Comparison of ENCODE assay signal across 1 cellular context in the genomic region with DNA sequence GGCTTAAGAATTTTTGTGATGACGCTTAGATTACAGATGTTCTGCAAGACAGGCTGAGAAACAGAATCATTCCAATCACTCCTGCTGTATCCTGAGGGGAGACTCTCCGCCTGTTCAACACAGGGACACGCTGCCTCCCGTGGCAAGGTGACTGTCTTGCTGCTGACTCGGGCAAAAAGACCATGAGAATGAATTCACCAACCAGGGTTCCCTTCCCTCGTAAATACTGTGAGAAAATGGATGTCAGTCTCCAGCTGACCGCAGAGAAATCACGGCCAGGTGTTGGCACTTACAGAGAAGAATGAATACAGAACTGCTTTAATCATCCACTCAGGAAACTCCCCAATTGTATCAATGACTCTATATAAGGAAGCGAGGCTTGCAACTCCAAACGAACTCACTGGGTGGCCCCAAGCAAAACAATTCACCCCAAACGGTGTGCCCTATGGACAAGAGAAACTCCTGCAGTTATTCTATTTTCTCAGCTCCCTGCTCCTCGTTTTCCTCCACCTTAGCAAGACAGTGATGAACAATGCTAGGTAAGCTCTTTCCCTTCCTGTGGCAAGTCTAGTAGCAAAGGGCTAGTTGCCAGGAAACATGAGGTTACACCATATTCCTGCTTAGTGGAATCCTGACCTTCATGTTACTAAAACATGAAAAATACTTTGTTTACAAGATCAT.
TF ChIP-seq lines count a peak whose summit lies in the region.

No MANE protein-coding gene starts in this region.

TF ChIP-seq in GM12878, 131 proteins besides CTCF, POLR2A, EP300 and RAD21 (continued from another document and continues in another):
- TF ChIP-seq, protein P1, sequence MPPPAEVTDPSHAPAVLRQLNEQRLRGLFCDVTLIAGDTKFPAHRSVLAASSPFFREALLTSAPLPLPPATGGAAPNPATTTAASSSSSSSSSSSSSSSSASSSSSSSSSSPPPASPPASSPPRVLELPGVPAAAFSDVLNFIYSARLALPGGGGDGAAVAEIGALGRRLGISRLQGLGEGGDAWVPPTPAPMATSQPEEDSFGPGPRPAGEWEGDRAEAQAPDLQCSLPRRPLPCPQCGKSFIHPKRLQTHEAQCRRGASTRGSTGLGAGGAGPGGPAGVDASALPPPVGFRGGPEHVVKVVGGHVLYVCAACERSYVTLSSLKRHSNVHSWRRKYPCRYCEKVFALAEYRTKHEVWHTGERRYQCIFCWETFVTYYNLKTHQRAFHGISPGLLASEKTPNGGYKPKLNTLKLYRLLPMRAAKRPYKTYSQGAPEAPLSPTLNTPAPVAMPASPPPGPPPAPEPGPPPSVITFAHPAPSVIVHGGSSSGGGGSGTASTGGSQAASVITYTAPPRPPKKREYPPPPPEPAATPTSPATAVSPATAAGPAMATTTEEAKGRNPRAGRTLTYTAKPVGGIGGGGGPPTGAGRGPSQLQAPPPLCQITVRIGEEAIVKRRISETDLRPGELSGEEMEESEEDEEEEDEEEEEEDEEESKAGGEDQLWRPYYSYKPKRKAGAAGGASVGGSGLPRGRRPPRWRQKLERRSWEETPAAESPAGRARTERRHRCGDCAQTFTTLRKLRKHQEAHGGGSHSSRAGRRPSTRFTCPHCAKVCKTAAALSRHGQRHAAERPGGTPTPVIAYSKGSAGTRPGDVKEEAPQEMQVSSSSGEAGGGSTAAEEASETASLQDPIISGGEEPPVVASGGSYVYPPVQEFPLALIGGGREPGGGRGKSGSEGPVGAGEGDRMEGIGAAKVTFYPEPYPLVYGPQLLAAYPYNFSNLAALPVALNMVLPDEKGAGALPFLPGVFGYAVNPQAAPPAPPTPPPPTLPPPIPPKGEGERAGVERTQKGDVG (CRISPR knock-in tag; IDR thresholded peaks at IDR 0.05) = no peak
- TF ChIP-seq KAT2A (conservative IDR thresholded peaks at IDR 0.05; ENCODE audit: control insufficient read depth, low read depth, low read length) = no peak
- TF ChIP-seq STAT3 (IDR thresholded peaks at IDR 0.05; ENCODE audit: low read depth, low read length) = 0 out of 2 replicates have a peak, but pooled peaks have one; percentile 49
- no peak for TF ChIP-seq NFYA (IDR thresholded peaks at IDR 0.05; ENCODE audit: borderline replicate concordance, low read depth, low read length)
- TF ChIP-seq, protein P2, sequence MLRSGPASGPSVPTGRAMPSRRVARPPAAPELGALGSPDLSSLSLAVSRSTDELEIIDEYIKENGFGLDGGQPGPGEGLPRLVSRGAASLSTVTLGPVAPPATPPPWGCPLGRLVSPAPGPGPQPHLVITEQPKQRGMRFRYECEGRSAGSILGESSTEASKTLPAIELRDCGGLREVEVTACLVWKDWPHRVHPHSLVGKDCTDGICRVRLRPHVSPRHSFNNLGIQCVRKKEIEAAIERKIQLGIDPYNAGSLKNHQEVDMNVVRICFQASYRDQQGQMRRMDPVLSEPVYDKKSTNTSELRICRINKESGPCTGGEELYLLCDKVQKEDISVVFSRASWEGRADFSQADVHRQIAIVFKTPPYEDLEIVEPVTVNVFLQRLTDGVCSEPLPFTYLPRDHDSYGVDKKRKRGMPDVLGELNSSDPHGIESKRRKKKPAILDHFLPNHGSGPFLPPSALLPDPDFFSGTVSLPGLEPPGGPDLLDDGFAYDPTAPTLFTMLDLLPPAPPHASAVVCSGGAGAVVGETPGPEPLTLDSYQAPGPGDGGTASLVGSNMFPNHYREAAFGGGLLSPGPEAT (IDR thresholded peaks at IDR 0.05; ENCODE audit: low read depth) = peak; percentile 86
- peak; percentile 18; the same call in 1 of the 2 replicates for TF ChIP-seq SMARCA5 (IDR thresholded peaks at IDR 0.05)
- no peak for TF ChIP-seq RB1 (IDR thresholded peaks at IDR 0.05; ENCODE audit: borderline replicate concordance)
- TF ChIP-seq NFXL1 (IDR thresholded peaks at IDR 0.05; ENCODE audit: borderline replicate concordance) = no peak
- TF ChIP-seq, protein P3, sequence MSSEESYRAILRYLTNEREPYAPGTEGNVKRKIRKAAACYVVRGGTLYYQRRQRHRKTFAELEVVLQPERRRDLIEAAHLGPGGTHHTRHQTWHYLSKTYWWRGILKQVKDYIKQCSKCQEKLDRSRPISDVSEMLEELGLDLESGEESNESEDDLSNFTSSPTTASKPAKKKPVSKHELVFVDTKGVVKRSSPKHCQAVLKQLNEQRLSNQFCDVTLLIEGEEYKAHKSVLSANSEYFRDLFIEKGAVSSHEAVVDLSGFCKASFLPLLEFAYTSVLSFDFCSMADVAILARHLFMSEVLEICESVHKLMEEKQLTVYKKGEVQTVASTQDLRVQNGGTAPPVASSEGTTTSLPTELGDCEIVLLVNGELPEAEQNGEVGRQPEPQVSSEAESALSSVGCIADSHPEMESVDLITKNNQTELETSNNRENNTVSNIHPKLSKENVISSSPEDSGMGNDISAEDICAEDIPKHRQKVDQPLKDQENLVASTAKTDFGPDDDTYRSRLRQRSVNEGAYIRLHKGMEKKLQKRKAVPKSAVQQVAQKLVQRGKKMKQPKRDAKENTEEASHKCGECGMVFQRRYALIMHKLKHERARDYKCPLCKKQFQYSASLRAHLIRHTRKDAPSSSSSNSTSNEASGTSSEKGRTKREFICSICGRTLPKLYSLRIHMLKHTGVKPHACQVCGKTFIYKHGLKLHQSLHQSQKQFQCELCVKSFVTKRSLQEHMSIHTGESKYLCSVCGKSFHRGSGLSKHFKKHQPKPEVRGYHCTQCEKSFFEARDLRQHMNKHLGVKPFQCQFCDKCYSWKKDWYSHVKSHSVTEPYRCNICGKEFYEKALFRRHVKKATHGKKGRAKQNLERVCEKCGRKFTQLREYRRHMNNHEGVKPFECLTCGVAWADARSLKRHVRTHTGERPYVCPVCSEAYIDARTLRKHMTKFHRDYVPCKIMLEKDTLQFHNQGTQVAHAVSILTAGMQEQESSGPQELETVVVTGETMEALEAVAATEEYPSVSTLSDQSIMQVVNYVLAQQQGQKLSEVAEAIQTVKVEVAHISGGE (CRISPR knock-in tag; IDR thresholded peaks at IDR 0.05) = no peak
- TF ChIP-seq DPF2 (IDR thresholded peaks at IDR 0.05) = 0 out of 2 replicates have a peak, but pooled peaks have one; percentile 45
- TF ChIP-seq SRF (IDR thresholded peaks at IDR 0.05; ENCODE audit: low read depth in 2 of 2, low read length in 2 of 2) = 0 out of 4 replicates have a peak, but pooled peaks of 1 of the 2 experiments have one; percentile 16
- no peak for TF ChIP-seq ASH2L (IDR thresholded peaks at IDR 0.05; ENCODE audit: borderline replicate concordance, low read depth)
- 0 out of 2 replicates have a peak, but pooled peaks have one; percentile 23 for TF ChIP-seq TBL1XR1 (IDR thresholded peaks at IDR 0.05; ENCODE audit: low read depth, low read length)
- TF ChIP-seq, protein P4, sequence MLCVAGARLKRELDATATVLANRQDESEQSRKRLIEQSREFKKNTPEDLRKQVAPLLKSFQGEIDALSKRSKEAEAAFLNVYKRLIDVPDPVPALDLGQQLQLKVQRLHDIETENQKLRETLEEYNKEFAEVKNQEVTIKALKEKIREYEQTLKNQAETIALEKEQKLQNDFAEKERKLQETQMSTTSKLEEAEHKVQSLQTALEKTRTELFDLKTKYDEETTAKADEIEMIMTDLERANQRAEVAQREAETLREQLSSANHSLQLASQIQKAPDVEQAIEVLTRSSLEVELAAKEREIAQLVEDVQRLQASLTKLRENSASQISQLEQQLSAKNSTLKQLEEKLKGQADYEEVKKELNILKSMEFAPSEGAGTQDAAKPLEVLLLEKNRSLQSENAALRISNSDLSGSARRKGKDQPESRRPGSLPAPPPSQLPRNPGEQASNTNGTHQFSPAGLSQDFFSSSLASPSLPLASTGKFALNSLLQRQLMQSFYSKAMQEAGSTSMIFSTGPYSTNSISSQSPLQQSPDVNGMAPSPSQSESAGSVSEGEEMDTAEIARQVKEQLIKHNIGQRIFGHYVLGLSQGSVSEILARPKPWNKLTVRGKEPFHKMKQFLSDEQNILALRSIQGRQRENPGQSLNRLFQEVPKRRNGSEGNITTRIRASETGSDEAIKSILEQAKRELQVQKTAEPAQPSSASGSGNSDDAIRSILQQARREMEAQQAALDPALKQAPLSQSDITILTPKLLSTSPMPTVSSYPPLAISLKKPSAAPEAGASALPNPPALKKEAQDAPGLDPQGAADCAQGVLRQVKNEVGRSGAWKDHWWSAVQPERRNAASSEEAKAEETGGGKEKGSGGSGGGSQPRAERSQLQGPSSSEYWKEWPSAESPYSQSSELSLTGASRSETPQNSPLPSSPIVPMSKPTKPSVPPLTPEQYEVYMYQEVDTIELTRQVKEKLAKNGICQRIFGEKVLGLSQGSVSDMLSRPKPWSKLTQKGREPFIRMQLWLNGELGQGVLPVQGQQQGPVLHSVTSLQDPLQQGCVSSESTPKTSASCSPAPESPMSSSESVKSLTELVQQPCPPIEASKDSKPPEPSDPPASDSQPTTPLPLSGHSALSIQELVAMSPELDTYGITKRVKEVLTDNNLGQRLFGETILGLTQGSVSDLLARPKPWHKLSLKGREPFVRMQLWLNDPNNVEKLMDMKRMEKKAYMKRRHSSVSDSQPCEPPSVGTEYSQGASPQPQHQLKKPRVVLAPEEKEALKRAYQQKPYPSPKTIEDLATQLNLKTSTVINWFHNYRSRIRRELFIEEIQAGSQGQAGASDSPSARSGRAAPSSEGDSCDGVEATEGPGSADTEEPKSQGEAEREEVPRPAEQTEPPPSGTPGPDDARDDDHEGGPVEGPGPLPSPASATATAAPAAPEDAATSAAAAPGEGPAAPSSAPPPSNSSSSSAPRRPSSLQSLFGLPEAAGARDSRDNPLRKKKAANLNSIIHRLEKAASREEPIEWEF (IDR thresholded peaks at IDR 0.05; ENCODE audit: insufficient replicate concordance, low read depth, low read length) = peak; percentile 70
- TF ChIP-seq SUZ12 (IDR thresholded peaks at IDR 0.05; ENCODE audit: unreplicated experiment) = no peak
- no peak for TF ChIP-seq RBBP5 (conservative IDR thresholded peaks at IDR 0.05)
- TF ChIP-seq, protein P5, sequence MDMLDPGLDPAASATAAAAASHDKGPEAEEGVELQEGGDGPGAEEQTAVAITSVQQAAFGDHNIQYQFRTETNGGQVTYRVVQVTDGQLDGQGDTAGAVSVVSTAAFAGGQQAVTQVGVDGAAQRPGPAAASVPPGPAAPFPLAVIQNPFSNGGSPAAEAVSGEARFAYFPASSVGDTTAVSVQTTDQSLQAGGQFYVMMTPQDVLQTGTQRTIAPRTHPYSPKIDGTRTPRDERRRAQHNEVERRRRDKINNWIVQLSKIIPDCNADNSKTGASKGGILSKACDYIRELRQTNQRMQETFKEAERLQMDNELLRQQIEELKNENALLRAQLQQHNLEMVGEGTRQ (IDR thresholded peaks at IDR 0.05; ENCODE audit: borderline replicate concordance, low read depth, low read length) = no peak
- no peak for TF ChIP-seq HDAC2 (IDR thresholded peaks at IDR 0.05)
- 0 out of 2 replicates have a peak, but pooled peaks have one; percentile 34 for TF ChIP-seq MXI1 (IDR thresholded peaks at IDR 0.05; ENCODE audit: low read depth, low read length)
- no peak for TF ChIP-seq GABPA (IDR thresholded peaks at IDR 0.05; ENCODE audit: low read depth)
- TF ChIP-seq YY1 (IDR thresholded peaks at IDR 0.05; ENCODE audit: low read depth, low read length) = peak; percentile 56; the same call in 1 of the 2 replicates
- peak; percentile 26; the same call in 1 of the 2 replicates for TF ChIP-seq ATF7 (IDR thresholded peaks at IDR 0.05; ENCODE audit: low read depth)
- TF ChIP-seq, protein P6, sequence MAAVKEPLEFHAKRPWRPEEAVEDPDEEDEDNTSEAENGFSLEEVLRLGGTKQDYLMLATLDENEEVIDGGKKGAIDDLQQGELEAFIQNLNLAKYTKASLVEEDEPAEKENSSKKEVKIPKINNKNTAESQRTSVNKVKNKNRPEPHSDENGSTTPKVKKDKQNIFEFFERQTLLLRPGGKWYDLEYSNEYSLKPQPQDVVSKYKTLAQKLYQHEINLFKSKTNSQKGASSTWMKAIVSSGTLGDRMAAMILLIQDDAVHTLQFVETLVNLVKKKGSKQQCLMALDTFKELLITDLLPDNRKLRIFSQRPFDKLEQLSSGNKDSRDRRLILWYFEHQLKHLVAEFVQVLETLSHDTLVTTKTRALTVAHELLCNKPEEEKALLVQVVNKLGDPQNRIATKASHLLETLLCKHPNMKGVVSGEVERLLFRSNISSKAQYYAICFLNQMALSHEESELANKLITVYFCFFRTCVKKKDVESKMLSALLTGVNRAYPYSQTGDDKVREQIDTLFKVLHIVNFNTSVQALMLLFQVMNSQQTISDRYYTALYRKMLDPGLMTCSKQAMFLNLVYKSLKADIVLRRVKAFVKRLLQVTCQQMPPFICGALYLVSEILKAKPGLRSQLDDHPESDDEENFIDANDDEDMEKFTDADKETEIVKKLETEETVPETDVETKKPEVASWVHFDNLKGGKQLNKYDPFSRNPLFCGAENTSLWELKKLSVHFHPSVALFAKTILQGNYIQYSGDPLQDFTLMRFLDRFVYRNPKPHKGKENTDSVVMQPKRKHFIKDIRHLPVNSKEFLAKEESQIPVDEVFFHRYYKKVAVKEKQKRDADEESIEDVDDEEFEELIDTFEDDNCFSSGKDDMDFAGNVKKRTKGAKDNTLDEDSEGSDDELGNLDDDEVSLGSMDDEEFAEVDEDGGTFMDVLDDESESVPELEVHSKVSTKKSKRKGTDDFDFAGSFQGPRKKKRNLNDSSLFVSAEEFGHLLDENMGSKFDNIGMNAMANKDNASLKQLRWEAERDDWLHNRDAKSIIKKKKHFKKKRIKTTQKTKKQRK (IDR thresholded peaks at IDR 0.05; ENCODE audit: low read depth, low read length) = no peak
- TF ChIP-seq ZSCAN29 (IDR thresholded peaks at IDR 0.05) = no peak
- TF ChIP-seq, protein P7, sequence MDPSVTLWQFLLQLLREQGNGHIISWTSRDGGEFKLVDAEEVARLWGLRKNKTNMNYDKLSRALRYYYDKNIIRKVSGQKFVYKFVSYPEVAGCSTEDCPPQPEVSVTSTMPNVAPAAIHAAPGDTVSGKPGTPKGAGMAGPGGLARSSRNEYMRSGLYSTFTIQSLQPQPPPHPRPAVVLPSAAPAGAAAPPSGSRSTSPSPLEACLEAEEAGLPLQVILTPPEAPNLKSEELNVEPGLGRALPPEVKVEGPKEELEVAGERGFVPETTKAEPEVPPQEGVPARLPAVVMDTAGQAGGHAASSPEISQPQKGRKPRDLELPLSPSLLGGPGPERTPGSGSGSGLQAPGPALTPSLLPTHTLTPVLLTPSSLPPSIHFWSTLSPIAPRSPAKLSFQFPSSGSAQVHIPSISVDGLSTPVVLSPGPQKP (IDR thresholded peaks at IDR 0.05; ENCODE audit: low read depth, low read length) = no peak
- TF ChIP-seq EGR1 (IDR thresholded peaks at IDR 0.05; ENCODE audit: borderline replicate concordance in 1 of 2, low read depth in 2 of 2, low read length in 2 of 2) = no peak
- no peak for TF ChIP-seq FOS (IDR thresholded peaks at IDR 0.05; ENCODE audit: borderline replicate concordance, extremely low read depth, insufficient read length)
- TF ChIP-seq IKZF2 (IDR thresholded peaks at IDR 0.05) = peak; percentile 61 to 70; a peak in 3 of 4 replicates
- TF ChIP-seq SIX5 (IDR thresholded peaks at IDR 0.05; ENCODE audit: low read depth, low read length, severe bottlenecking) = no peak
- TF ChIP-seq KDM1A (IDR thresholded peaks at IDR 0.05; ENCODE audit: borderline replicate concordance) = no peak
- TF ChIP-seq MEF2B (IDR thresholded peaks at IDR 0.05; ENCODE audit: partially characterized antibody, poor library complexity, severe bottlenecking) = no peak
- peak; percentile 30; the same call in 1 of the 2 replicates for TF ChIP-seq BCL11A (IDR thresholded peaks at IDR 0.05; ENCODE audit: low read depth, low read length)
- TF ChIP-seq SUPT20H (IDR thresholded peaks at IDR 0.05; ENCODE audit: borderline replicate concordance, control insufficient read depth, low read depth, low read length) = no peak
- TF ChIP-seq TCF3 (IDR thresholded peaks at IDR 0.05; ENCODE audit: borderline replicate concordance, insufficient read depth, low read depth, low read length) = no peak
- 0 out of 2 replicates have a peak, but pooled peaks have one; percentile 52 for TF ChIP-seq EED (IDR thresholded peaks at IDR 0.05; ENCODE audit: low read depth)
- TF ChIP-seq CBX3 (IDR thresholded peaks at IDR 0.05; ENCODE audit: borderline replicate concordance, low read depth) = no peak
- peak; percentile 51 for TF ChIP-seq RELA (IDR thresholded peaks at IDR 0.05; ENCODE audit: borderline replicate concordance, partially characterized antibody)
- 0 out of 2 replicates have a peak, but pooled peaks have one; percentile 49 for TF ChIP-seq MTA3 (IDR thresholded peaks at IDR 0.05; ENCODE audit: borderline replicate concordance, low read length)
